ENCODE assay signal across 14 cellular contexts in genomic region chr9:129501771-129502324, GRCh38.
DNase-seq lines count a peak whose midpoint lies in the region; ATAC-seq and TF ChIP-seq lines count a peak whose summit lies in the region.
"Had no signal": no experiment of that assay in that cellular context is flagged by ENCODE, and none has a peak within 500 bp of the region (broad histone marks: within the 10 kb centered on the region; RNA-seq: fewer than 3 reads in every experiment).

No MANE protein-coding gene starts in this region.

- H3K27me3 ChIP-seq in mesendoderm (ENCODE audit: insufficient read depth, low read length, poor library complexity) (no peaks in the 10 kb centered on the region), thyroid gland (no peaks in the 10 kb centered on the region), foreskin keratinocyte (no peaks in the 10 kb centered on the region)
- H3K27me3 ChIP-seq: adrenal gland had no signal

- H3K4me3 Mint-ChIP-seq in activated CD4-positive, alpha-beta memory T cell treated with anti-CD3 and anti-CD28 coated beads, Interleukin-2, amount 10 ng/mL, durations not matched to agents 7 days and 5 days: no peak overlapping the region
- H3K4me3 Mint-ChIP-seq in activated CD4-positive, alpha-beta memory T cell treated with anti-CD3 and anti-CD28 coated beads for 36 hours: no peak overlapping the region
- no peak overlapping the region for H3K4me3 Mint-ChIP-seq in brain
- H3K4me3 Mint-ChIP-seq: naive thymus-derived CD8-positive, alpha-beta T cell had no signal

- CTCF ChIA-PET in activated CD4-positive, alpha-beta memory T cell treated with anti-CD3 and anti-CD28 coated beads, Interleukin-2, amount 10 ng/mL, durations not matched to agents 7 days and 5 days (lab: Charles Lee): interaction anchor here (1.0 kb wide), 1 partner anchor 359 kb away, joined by 3 read pairs; no protein-coding TSS in a partner anchor
- CTCF ChIA-PET in activated CD4-positive, alpha-beta memory T cell treated with anti-CD3 and anti-CD28 coated beads for 36 hours (lab: Charles Lee): no interaction called here

- no peak overlapping the region for H4K8ac ChIP-seq in mesendoderm (ENCODE audit: low read depth, low read length)

- H2BK15ac ChIP-seq in mesendoderm (replicated peaks; ENCODE audit: low read depth): no peak overlapping the region

- H3K79me1 ChIP-seq in mesendoderm (ENCODE audit: low read length): peaks cover 2% of the 10 kb centered on the region

- POLR2A ChIA-PET in activated CD4-positive, alpha-beta memory T cell treated with anti-CD3 and anti-CD28 coated beads, Interleukin-2, amount 10 ng/mL, durations not matched to agents 7 days and 5 days (lab: Charles Lee): interaction anchor here (0.9 to 1.3 kb wide), 3 partner anchors 9 to 13 kb away, joined by 3 to 4 read pairs (median 4); no protein-coding TSS in a partner anchor
- POLR2A ChIA-PET in activated CD4-positive, alpha-beta memory T cell treated with anti-CD3 and anti-CD28 coated beads for 36 hours (lab: Charles Lee): interaction anchor here (0.8 kb wide), 1 partner anchor 11 kb away, joined by 4 read pairs; no protein-coding TSS in a partner anchor

- intact Hi-C loops in activated CD4-positive, alpha-beta memory T cell treated with anti-CD3 and anti-CD28 coated beads for 36 hours (cut with micrococcal nuclease): no loop called here
- intact Hi-C loops in thyroid gland (cut with DNase I): no loop called here

- peaks cover 11% of the 10 kb centered on the region for H3K4me1 ChIP-seq in mesendoderm (ENCODE audit: control insufficient read depth, low read depth, low read length)
- peaks cover 21 to 33% of the 10 kb centered on the region in 2 donors for H3K4me1 ChIP-seq in thyroid gland
- H3K4me1 ChIP-seq in foreskin keratinocyte: no peaks in the 10 kb centered on the region

- no peak for DNase-seq in activated CD4-positive, alpha-beta memory T cell treated with anti-CD3 and anti-CD28 coated beads, Interleukin-2, amount 10 ng/mL, durations not matched to agents 7 days and 5 days
- DNase-seq in activated CD4-positive, alpha-beta memory T cell treated with anti-CD3 and anti-CD28 coated beads for 36 hours: no peak
- DNase-seq in mesendoderm (no peak), thyroid gland (peak in 1 of 2 donors; percentile 55), NCI-H128 (lab: John Stamatoyannopoulos, UW; ENCODE audit: unreplicated experiment) (no peak), foreskin keratinocyte (no peak)
- DNase-seq: ACHN; Calu3; foreskin melanocyte; naive thymus-derived CD8-positive, alpha-beta T cell; NCI-H1092 treated with DMSO at 0.1 percent for 48 hours had no signal

- no peak for TF ChIP-seq POLR2A in thyroid gland (IDR thresholded peaks at IDR 0.05)

- H3K36me3 Mint-ChIP-seq in activated CD4-positive, alpha-beta memory T cell treated with anti-CD3 and anti-CD28 coated beads, Interleukin-2, amount 10 ng/mL, durations not matched to agents 7 days and 5 days (ENCODE audit: low read depth): peaks cover 12% of the 10 kb centered on the region
- H3K36me3 Mint-ChIP-seq in activated CD4-positive, alpha-beta memory T cell treated with anti-CD3 and anti-CD28 coated beads for 36 hours: peaks cover 16% of the 10 kb centered on the region
- H3K36me3 Mint-ChIP-seq in brain: no peaks in the 10 kb centered on the region
- H3K36me3 Mint-ChIP-seq: naive thymus-derived CD8-positive, alpha-beta T cell had no signal

- WGBS in mesendoderm (ENCODE audit: extremely low coverage, insufficient coverage, low lambda C conversion rate): no CpG with 5 or more reads among the region's 4 CpGs
- WGBS in thyroid gland, 2 donors: 61 to 64% methylated on average over 4 of the region's 4 CpGs

- no peak overlapping the region for H3K9ac ChIP-seq in mesendoderm (ENCODE audit: low read length)

- no peaks in the 10 kb centered on the region for H3K27me3 Mint-ChIP-seq in activated CD4-positive, alpha-beta memory T cell treated with anti-CD3 and anti-CD28 coated beads, Interleukin-2, amount 10 ng/mL, durations not matched to agents 7 days and 5 days
- H3K27me3 Mint-ChIP-seq in activated CD4-positive, alpha-beta memory T cell treated with anti-CD3 and anti-CD28 coated beads for 36 hours: no peaks in the 10 kb centered on the region
- peaks cover 3% of the 10 kb centered on the region for H3K27me3 Mint-ChIP-seq in brain
- H3K27me3 Mint-ChIP-seq: naive thymus-derived CD8-positive, alpha-beta T cell had no signal

- H3K4me3 ChIP-seq in mesendoderm (ENCODE audit: low read length) (no peak overlapping the region), thyroid gland (replicated peaks in 1 of 3) (no peak overlapping the region)
- H3K4me3 ChIP-seq: adrenal gland had no signal

- no peak overlapping the region for H3K18ac ChIP-seq in mesendoderm (ENCODE audit: low read length)

- H3K23ac ChIP-seq in mesendoderm (ENCODE audit: low read length): no peak overlapping the region

- no peaks in the 10 kb centered on the region for H3K9me3 Mint-ChIP-seq in activated CD4-positive, alpha-beta memory T cell treated with anti-CD3 and anti-CD28 coated beads, Interleukin-2, amount 10 ng/mL, durations not matched to agents 7 days and 5 days
- H3K9me3 Mint-ChIP-seq in activated CD4-positive, alpha-beta memory T cell treated with anti-CD3 and anti-CD28 coated beads for 36 hours: no peaks in the 10 kb centered on the region
- H3K9me3 Mint-ChIP-seq in brain: peaks cover 0 to 5% (median 0%) of the 10 kb centered on the region in 5 experiments
- H3K9me3 Mint-ChIP-seq: naive thymus-derived CD8-positive, alpha-beta T cell had no signal

- peak overlapping the region; percentile 53 for H3K56ac ChIP-seq in mesendoderm (ENCODE audit: low read length)

- peak overlapping the region; percentile 3 for H3K27ac Mint-ChIP-seq in activated CD4-positive, alpha-beta memory T cell treated with anti-CD3 and anti-CD28 coated beads, Interleukin-2, amount 10 ng/mL, durations not matched to agents 7 days and 5 days
- no peak overlapping the region for H3K27ac Mint-ChIP-seq in activated CD4-positive, alpha-beta memory T cell treated with anti-CD3 and anti-CD28 coated beads for 36 hours
- H3K27ac Mint-ChIP-seq in brain: peak overlapping the region; percentile 98 to 99 (median 99)

- TF ChIP-seq CTCF in brain (conservative IDR thresholded peaks at IDR 0.05) (no peak), thyroid gland (IDR thresholded peaks at IDR 0.05) (no peak), foreskin keratinocyte (conservative IDR thresholded peaks at IDR 0.05) (no peak)

- H3K9me3 ChIP-seq in thyroid gland: no peaks in the 10 kb centered on the region
- H3K9me3 ChIP-seq: adrenal gland had no signal

- H2BK120ac ChIP-seq in mesendoderm (ENCODE audit: low read depth, low read length): no peak overlapping the region

- H3K4me1 Mint-ChIP-seq in activated CD4-positive, alpha-beta memory T cell treated with anti-CD3 and anti-CD28 coated beads, Interleukin-2, amount 10 ng/mL, durations not matched to agents 7 days and 5 days: peaks cover 36% of the 10 kb centered on the region
- H3K4me1 Mint-ChIP-seq in activated CD4-positive, alpha-beta memory T cell treated with anti-CD3 and anti-CD28 coated beads for 36 hours (ENCODE audit: low read depth): peaks cover 26% of the 10 kb centered on the region
- peaks cover 87% of the 10 kb centered on the region for H3K4me1 Mint-ChIP-seq in brain

- H2AK5ac ChIP-seq in mesendoderm (ENCODE audit: low read length): peak overlapping the region; percentile 74

- H3K79me2 ChIP-seq in mesendoderm (ENCODE audit: control insufficient read depth, insufficient read depth, low read length): no peaks in the 10 kb centered on the region

- H3K27ac ChIP-seq in mesendoderm (ENCODE audit: low read depth, low read length) (no peak overlapping the region), thyroid gland (peak overlapping the region in 2 of 3 donors; percentile 12 to 48), foreskin keratinocyte (no peak overlapping the region)

- H3K4me2 ChIP-seq in mesendoderm (ENCODE audit: low read length): no peak overlapping the region

- ATAC-seq in GM18867 (IDR thresholded peaks at IDR 0.05; ENCODE audit: unreplicated experiment): no peak
- no peak for ATAC-seq in foreskin keratinocyte
- ATAC-seq: naive thymus-derived CD8-positive, alpha-beta T cell had no signal

- H2BK5ac ChIP-seq in mesendoderm (ENCODE audit: low read length): no peak overlapping the region

- no peaks in the 10 kb centered on the region for H3K36me3 ChIP-seq in mesendoderm (ENCODE audit: control insufficient read depth, insufficient read depth, low read length)
- peaks cover 7 to 9% of the 10 kb centered on the region in 2 donors for H3K36me3 ChIP-seq in thyroid gland
- H3K36me3 ChIP-seq: adrenal gland had no signal

- H3K4ac ChIP-seq in mesendoderm (ENCODE audit: low read depth, low read length): no peak overlapping the region

- no peak overlapping the region for H4K5ac ChIP-seq in mesendoderm (ENCODE audit: low read length)

Comparison
In these comparisons a context has a peak if more than half of its experiments do, and no peak if none do; other contexts are left out.
1. H3K27ac ChIP-seq: peak in thyroid gland (2 of 3); none in mesendoderm (single experiment) and foreskin keratinocyte (single experiment).